ENCODE assay signal across 19 cellular contexts in the genomic region with DNA sequence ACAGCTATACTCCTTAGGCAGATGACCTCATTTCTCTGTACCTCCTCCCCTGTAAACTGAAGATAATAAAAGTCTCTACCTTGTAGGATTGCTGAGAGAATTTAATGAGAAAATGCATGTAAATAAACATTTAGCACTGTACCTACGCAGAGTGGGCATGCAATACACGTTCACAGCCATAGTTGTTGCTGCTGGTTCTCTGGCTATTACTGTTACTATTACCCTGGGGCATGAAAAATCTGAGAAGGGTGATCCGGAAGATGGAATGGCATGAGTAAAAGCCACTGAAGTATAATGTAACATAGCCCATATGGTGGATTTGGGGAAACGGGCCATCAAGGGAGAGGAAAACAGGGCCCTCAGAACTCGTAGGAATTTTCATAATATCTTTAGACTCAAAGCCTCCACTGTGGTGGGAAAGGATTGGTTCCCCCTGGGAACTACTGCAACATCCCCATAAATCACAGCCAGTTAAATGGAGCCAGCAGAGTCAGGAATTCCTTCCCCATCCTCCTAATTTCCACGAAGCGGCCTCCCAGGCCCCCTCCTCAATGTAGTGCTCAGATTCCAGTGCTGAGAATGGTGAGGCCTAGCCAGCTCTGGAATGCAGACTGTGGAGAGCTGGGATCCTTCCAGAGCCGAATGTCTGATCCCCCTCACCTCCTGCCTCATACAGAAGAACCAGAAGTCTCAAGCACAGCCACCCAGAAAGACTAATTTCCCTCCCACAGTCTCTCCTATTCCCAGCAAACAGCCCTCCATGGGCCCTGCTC.
DNase-seq lines count a peak whose midpoint lies in the region; ATAC-seq and TF ChIP-seq lines count a peak whose summit lies in the region.
"Had no signal": no experiment of that assay in that cellular context is flagged by ENCODE, and none has a peak within 500 bp of the region (broad histone marks: within the 10 kb centered on the region; RNA-seq: fewer than 3 reads in every experiment).

No MANE protein-coding gene starts in this region.

- no peak overlapping the region for H3K18ac ChIP-seq in trophoblast cell (ENCODE audit: low read length)

- ATAC-seq in stimulated activated memory B cell treated with anti-CD40 and anti-IgM and Interleukin-4, amounts not matched to agents 10 μg/mL and 1 μg/mL and 100 μg/mL, for 72 hours: no peak
- ATAC-seq: HepG2 had no signal

- no peaks in the 10 kb centered on the region for H3K4me1 ChIP-seq in mesodermal cell (ENCODE audit: control insufficient read depth, insufficient read depth, low read length, poor library complexity, severe bottlenecking)
- peaks cover 3 to 10% of the 10 kb centered on the region in 2 experiments for H3K4me1 ChIP-seq in trophoblast cell (ENCODE audit: control insufficient read depth in 1 of 2, insufficient read depth in 2 of 2, low read length in 2 of 2)
- H3K4me1 ChIP-seq: SJCRH30 had no signal

- no peaks in the 10 kb centered on the region for H3K79me1 ChIP-seq in trophoblast cell (ENCODE audit: low read length)

- H4K91ac ChIP-seq in trophoblast cell (ENCODE audit: low read depth, low read length): no peak overlapping the region

- intact Hi-C loops in MCF 10A (cut with micrococcal nuclease): no loop called here

- no peak overlapping the region for H3K4ac ChIP-seq in trophoblast cell (ENCODE audit: low read depth, low read length)

- H3K27me3 ChIP-seq in trophoblast cell (ENCODE audit: insufficient read depth, low read length) (no peaks in the 10 kb centered on the region), WERI-Rb-1 (ENCODE audit: insufficient read depth, low read depth, severe bottlenecking) (no peaks in the 10 kb centered on the region)
- H3K27me3 ChIP-seq: SJCRH30 had no signal

- DNase-seq in astrocyte of the cerebellum (ENCODE audit: low read depth): peak; percentile 28
- DNase-seq in trophoblast cell: no peak
- DNase-seq in WERI-Rb-1: no peak
- DNase-seq in MCF 10A (ENCODE audit: unreplicated experiment): no peak
- no peak for DNase-seq in activated T-cell treated with anti-CD3 and anti-CD28 coated beads, Interleukin-2, amount 50 U/mL, for 48 hours
- DNase-seq: DMS153, DND-41, Karpas-422, NCI-H1092 treated with DMSO at 0.1 percent for 48 hours, NCI-H1436 treated with DMSO at 0.1 percent for 48 hours, NCI-H187 treated with DMSO at 0.1 percent for 48 hours, NCI-H2171 treated with DMSO at 0.1 percent for 48 hours, NCI-H524, NCI-H774, SJCRH30 had no signal

- H3K9ac ChIP-seq in trophoblast cell (ENCODE audit: low read length): no peak overlapping the region

- CTCF ChIA-PET in MCF 10A (lab: Yijun Ruan, JAX): interaction anchor here (0.6 to 0.7 kb wide), 3 partner anchors 11 to 1686 kb away, joined by 3 read pairs; no protein-coding TSS in a partner anchor

- no peak overlapping the region for H2AFZ ChIP-seq in trophoblast cell (ENCODE audit: insufficient read depth, low read length, poor library complexity)

- in situ Hi-C loops in astrocyte of the cerebellum (cut with HindIII; ENCODE audit: low sequenced_read_pairs): no loop called here

- no peak overlapping the region for H3K4me2 ChIP-seq in trophoblast cell (ENCODE audit: low read length)

- POLR2A ChIA-PET in MCF 10A (lab: Yijun Ruan, JAX): no interaction called here

- no peak overlapping the region for H4K12ac ChIP-seq in trophoblast cell (ENCODE audit: low read depth, low read length)

- peak overlapping the region; percentile 11 for H2BK5ac ChIP-seq in trophoblast cell (ENCODE audit: low read depth, low read length, poor library complexity)

- H3K27me3 Mint-ChIP-seq in MCF 10A (ENCODE audit: insufficient read depth, unreplicated experiment): no peaks in the 10 kb centered on the region
- no peaks in the 10 kb centered on the region for H3K27me3 Mint-ChIP-seq in stimulated activated memory B cell treated with anti-CD40 and anti-IgM and Interleukin-4, amounts not matched to agents 10 μg/mL and 1 μg/mL and 100 μg/mL, for 72 hours
- H3K27me3 Mint-ChIP-seq: B cell had no signal

- H3K9me3 ChIP-seq in mesodermal cell (ENCODE audit: control insufficient read depth, low read length) (no peaks in the 10 kb centered on the region), trophoblast cell (ENCODE audit: insufficient read depth, low read depth, low read length) (no peaks in the 10 kb centered on the region), WERI-Rb-1 (ENCODE audit: severe bottlenecking) (no peaks in the 10 kb centered on the region)

- peak overlapping the region; percentile 30 for H3K27ac ChIP-seq in mesodermal cell (ENCODE audit: low read depth, low read length, severe bottlenecking)
- peak overlapping the region; percentile 25 for H3K27ac ChIP-seq in trophoblast cell (ENCODE audit: low read depth, low read length)
- H3K27ac ChIP-seq in WERI-Rb-1: no peak overlapping the region
- H3K27ac ChIP-seq: SJCRH30 had no signal

- H3K4me1 Mint-ChIP-seq in MCF 10A (ENCODE audit: insufficient read depth, unreplicated experiment): no peaks in the 10 kb centered on the region
- no peaks in the 10 kb centered on the region for H3K4me1 Mint-ChIP-seq in stimulated activated memory B cell treated with anti-CD40 and anti-IgM and Interleukin-4, amounts not matched to agents 10 μg/mL and 1 μg/mL and 100 μg/mL, for 72 hours
- H3K4me1 Mint-ChIP-seq: B cell had no signal

- H3K36me3 Mint-ChIP-seq in MCF 10A (ENCODE audit: insufficient read depth, unreplicated experiment): no peaks in the 10 kb centered on the region
- no peaks in the 10 kb centered on the region for H3K36me3 Mint-ChIP-seq in stimulated activated memory B cell treated with anti-CD40 and anti-IgM and Interleukin-4, amounts not matched to agents 10 μg/mL and 1 μg/mL and 100 μg/mL, for 72 hours

- no peak overlapping the region for H3K14ac ChIP-seq in trophoblast cell (ENCODE audit: low read length)

- no peak for TF ChIP-seq CTCF in astrocyte of the cerebellum (IDR thresholded peaks at IDR 0.05; ENCODE audit: low read depth, low read length, missing control alignments)
- no peak for TF ChIP-seq CTCF in WERI-Rb-1 (IDR thresholded peaks at IDR 0.05; ENCODE audit: low read depth, low read length)
- TF ChIP-seq CTCF in MCF 10A (IDR thresholded peaks at IDR 0.05; ENCODE audit: unreplicated experiment): no peak

- no peak overlapping the region for H3K27ac Mint-ChIP-seq in MCF 10A (ENCODE audit: low read depth, unreplicated experiment)
- no peak overlapping the region for H3K27ac Mint-ChIP-seq in stimulated activated memory B cell treated with anti-CD40 and anti-IgM and Interleukin-4, amounts not matched to agents 10 μg/mL and 1 μg/mL and 100 μg/mL, for 72 hours
- H3K27ac Mint-ChIP-seq: B cell had no signal

- no peak overlapping the region for H2AK5ac ChIP-seq in trophoblast cell (ENCODE audit: low read length)

- H3K79me2 ChIP-seq in trophoblast cell (ENCODE audit: control insufficient read depth, insufficient read depth, low read length, poor library complexity): no peaks in the 10 kb centered on the region

- 77 to 78% methylated on average over 4 to 5 of the region's 8 CpGs for WGBS in mesodermal cell (ENCODE audit: insufficient coverage in 2 of 2), 2 experiments
- no CpG with 5 or more reads among the region's 8 CpGs for WGBS in trophoblast cell (ENCODE audit: extremely low coverage, insufficient coverage, insufficient read length)

- no peak overlapping the region for H3K4me3 Mint-ChIP-seq in MCF 10A (ENCODE audit: unreplicated experiment)
- no peak overlapping the region for H3K4me3 Mint-ChIP-seq in stimulated activated memory B cell treated with anti-CD40 and anti-IgM and Interleukin-4, amounts not matched to agents 10 μg/mL and 1 μg/mL and 100 μg/mL, for 72 hours
- H3K4me3 Mint-ChIP-seq: B cell had no signal

- H3K9me3 Mint-ChIP-seq in MCF 10A (ENCODE audit: unreplicated experiment): no peaks in the 10 kb centered on the region
- no peaks in the 10 kb centered on the region for H3K9me3 Mint-ChIP-seq in stimulated activated memory B cell treated with anti-CD40 and anti-IgM and Interleukin-4, amounts not matched to agents 10 μg/mL and 1 μg/mL and 100 μg/mL, for 72 hours

- BruUV-seq in MCF 10A (replicated peaks; lab: Mats Ljungman, UMichigan): no TSS peak

- H2BK12ac ChIP-seq in trophoblast cell (ENCODE audit: low read length): peak overlapping the region; percentile 15

- no peak overlapping the region for H3K23ac ChIP-seq in trophoblast cell (ENCODE audit: low read length)

- H2BK120ac ChIP-seq in trophoblast cell (ENCODE audit: insufficient read depth, low read length, poor library complexity): no peak overlapping the region

- no peak overlapping the region for H4K8ac ChIP-seq in trophoblast cell (ENCODE audit: low read depth, low read length)

- H3K36me3 ChIP-seq in mesodermal cell (ENCODE audit: control insufficient read depth, insufficient read depth, low read length) (no peaks in the 10 kb centered on the region), trophoblast cell (ENCODE audit: control insufficient read depth in 1 of 2, insufficient read depth in 2 of 2, low read length in 2 of 2) (no peaks in the 10 kb centered on the region), WERI-Rb-1 (no peaks in the 10 kb centered on the region)
- H3K36me3 ChIP-seq: SJCRH30 had no signal

- no peak overlapping the region for H3K4me3 ChIP-seq in astrocyte of the cerebellum (ENCODE audit: low read depth, low read length)
- no peak overlapping the region for H3K4me3 ChIP-seq in mesodermal cell (ENCODE audit: extremely low read depth, insufficient read depth, low read length, poor library complexity, severe bottlenecking)
- no peak overlapping the region for H3K4me3 ChIP-seq in trophoblast cell (ENCODE audit: low read depth, low read length)
- H3K4me3 ChIP-seq in WERI-Rb-1 (ENCODE audit: low read depth, low read length): no peak overlapping the region
- H3K4me3 ChIP-seq: SJCRH30 had no signal
